Comparison of ENCODE assay signal across 1 cellular context in the genomic region with DNA sequence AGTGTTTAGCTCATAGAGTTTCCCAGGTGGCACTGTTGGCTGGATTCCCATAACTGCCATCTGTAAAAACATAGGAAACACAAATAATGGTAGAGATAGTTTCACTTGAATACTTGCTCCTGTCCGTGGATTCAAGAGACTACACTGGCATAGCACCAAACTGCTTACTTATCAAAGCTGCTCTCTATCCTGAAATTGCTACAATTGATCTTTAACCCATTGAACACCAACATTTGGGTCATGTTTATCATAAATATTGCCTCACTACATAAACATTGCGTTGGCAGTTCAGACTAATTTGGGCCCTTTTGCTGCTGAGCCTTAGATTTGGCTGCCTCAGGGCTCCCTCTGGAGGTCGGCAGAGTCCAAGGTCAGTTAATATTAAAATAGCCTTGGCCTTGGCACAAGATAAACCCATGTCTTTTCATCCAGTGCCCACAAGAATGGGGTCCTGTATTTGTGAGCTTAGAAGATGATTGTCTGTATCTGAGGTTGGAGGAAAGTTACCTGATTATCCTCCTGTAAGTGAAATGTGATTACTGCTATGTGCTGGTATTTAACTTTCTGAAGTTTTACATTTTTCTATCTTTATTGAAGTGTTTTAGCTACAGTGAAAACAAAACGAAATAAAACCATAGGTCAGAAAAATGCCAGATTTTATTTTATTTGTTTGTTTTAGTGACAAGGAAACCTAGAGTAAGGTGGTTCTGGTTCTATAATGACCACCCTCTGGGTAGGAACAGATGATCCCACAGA.
TF ChIP-seq lines count a peak whose summit lies in the region.

No MANE protein-coding gene starts in this region.

TF ChIP-seq in HEK293, 187 proteins besides CTCF, POLR2A, EP300 and RAD21 (continued from another document):
- TF ChIP-seq, protein P1, sequence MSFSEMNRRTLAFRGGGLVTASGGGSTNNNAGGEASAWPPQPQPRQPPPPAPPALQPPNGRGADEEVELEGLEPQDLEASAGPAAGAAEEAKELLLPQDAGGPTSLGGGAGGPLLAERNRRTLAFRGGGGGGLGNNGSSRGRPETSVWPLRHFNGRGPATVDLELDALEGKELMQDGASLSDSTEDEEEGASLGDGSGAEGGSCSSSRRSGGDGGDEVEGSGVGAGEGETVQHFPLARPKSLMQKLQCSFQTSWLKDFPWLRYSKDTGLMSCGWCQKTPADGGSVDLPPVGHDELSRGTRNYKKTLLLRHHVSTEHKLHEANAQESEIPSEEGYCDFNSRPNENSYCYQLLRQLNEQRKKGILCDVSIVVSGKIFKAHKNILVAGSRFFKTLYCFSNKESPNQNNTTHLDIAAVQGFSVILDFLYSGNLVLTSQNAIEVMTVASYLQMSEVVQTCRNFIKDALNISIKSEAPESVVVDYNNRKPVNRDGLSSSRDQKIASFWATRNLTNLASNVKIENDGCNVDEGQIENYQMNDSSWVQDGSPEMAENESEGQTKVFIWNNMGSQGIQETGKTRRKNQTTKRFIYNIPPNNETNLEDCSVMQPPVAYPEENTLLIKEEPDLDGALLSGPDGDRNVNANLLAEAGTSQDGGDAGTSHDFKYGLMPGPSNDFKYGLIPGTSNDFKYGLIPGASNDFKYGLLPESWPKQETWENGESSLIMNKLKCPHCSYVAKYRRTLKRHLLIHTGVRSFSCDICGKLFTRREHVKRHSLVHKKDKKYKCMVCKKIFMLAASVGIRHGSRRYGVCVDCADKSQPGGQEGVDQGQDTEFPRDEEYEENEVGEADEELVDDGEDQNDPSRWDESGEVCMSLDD (tag by site-specific recombination; IDR thresholded peaks at IDR 0.05): no peak
- peak; percentile 32; the same call in 1 of the 2 replicates for TF ChIP-seq SP7 (tag by site-specific recombination; IDR thresholded peaks at IDR 0.05)
- no peak for TF ChIP-seq ZBTB21 (tag by site-specific recombination; IDR thresholded peaks at IDR 0.05)
- TF ChIP-seq, protein P2, sequence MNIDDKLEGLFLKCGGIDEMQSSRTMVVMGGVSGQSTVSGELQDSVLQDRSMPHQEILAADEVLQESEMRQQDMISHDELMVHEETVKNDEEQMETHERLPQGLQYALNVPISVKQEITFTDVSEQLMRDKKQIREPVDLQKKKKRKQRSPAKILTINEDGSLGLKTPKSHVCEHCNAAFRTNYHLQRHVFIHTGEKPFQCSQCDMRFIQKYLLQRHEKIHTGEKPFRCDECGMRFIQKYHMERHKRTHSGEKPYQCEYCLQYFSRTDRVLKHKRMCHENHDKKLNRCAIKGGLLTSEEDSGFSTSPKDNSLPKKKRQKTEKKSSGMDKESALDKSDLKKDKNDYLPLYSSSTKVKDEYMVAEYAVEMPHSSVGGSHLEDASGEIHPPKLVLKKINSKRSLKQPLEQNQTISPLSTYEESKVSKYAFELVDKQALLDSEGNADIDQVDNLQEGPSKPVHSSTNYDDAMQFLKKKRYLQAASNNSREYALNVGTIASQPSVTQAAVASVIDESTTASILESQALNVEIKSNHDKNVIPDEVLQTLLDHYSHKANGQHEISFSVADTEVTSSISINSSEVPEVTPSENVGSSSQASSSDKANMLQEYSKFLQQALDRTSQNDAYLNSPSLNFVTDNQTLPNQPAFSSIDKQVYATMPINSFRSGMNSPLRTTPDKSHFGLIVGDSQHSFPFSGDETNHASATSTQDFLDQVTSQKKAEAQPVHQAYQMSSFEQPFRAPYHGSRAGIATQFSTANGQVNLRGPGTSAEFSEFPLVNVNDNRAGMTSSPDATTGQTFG (tag by site-specific recombination; IDR thresholded peaks at IDR 0.05; ENCODE audit: borderline replicate concordance): no peak
- no peak for TF ChIP-seq ZNF701 (tag by site-specific recombination; IDR thresholded peaks at IDR 0.05)
- TF ChIP-seq ZNF366 (tag by site-specific recombination; conservative IDR thresholded peaks at IDR 0.05): peak; percentile 72
- TF ChIP-seq HOXD13 (CRISPR knock-in tag; IDR thresholded peaks at IDR 0.05; ENCODE audit: borderline replicate concordance): no peak
- TF ChIP-seq ZSCAN16 (tag by site-specific recombination; IDR thresholded peaks at IDR 0.05): no peak
- no peak for TF ChIP-seq ZNF548 (tag by site-specific recombination; IDR thresholded peaks at IDR 0.05)
- TF ChIP-seq ZNF558 (tag by site-specific recombination; IDR thresholded peaks at IDR 0.05): no peak
- TF ChIP-seq, protein P3, sequence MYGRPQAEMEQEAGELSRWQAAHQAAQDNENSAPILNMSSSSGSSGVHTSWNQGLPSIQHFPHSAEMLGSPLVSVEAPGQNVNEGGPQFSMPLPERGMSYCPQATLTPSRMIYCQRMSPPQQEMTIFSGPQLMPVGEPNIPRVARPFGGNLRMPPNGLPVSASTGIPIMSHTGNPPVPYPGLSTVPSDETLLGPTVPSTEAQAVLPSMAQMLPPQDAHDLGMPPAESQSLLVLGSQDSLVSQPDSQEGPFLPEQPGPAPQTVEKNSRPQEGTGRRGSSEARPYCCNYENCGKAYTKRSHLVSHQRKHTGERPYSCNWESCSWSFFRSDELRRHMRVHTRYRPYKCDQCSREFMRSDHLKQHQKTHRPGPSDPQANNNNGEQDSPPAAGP (tag by site-specific recombination; IDR thresholded peaks at IDR 0.05): no peak
- TF ChIP-seq ZNF610 (tag by site-specific recombination; IDR thresholded peaks at IDR 0.05; ENCODE audit: borderline replicate concordance): no peak
- no peak for TF ChIP-seq ZNF221 (tag by site-specific recombination; IDR thresholded peaks at IDR 0.05; ENCODE audit: borderline replicate concordance)
- TF ChIP-seq ZEB2 (tag by site-specific recombination; IDR thresholded peaks at IDR 0.05): peak; percentile 67; the same call in 1 of the 2 replicates
- no peak for TF ChIP-seq RBAK (tag by site-specific recombination; IDR thresholded peaks at IDR 0.05)
